ENCODE assay signal across 9 cellular contexts in genomic region chr2:10079192-10079930, GRCh38. TPM values are rescaled to one million over a fixed set of nuclear protein-coding genes. Genes with fewer than 3 reads are reported as not detected.
A peak's percentile ranks its signal among the peaks of the same experiment; 100 is the strongest.
DNase-seq lines count a peak whose midpoint lies in the region; ATAC-seq and TF ChIP-seq lines count a peak whose summit lies in the region.
"Had no signal": no experiment of that assay in that cellular context is flagged by ENCODE, and none has a peak within 500 bp of the region (broad histone marks: within the 10 kb centered on the region; RNA-seq: fewer than 3 reads in every experiment).

No MANE protein-coding gene starts in this region.

- WGBS in right lobe of liver (ENCODE audit: insufficient coverage, low coverage, low lambda C conversion rate, missing lambda C conversion rate), result 23% methylated on average over 17 of the region's 67 CpGs

- H3K27ac ChIP-seq in right lobe of liver, result peak overlapping the region in 2 of 3 donors; percentile 15 to 45
- peak overlapping the region; percentile 45 for H3K27ac ChIP-seq in substantia nigra (ENCODE audit: low read depth, low read length, poor library complexity, severe bottlenecking)
- H3K27ac ChIP-seq: 22Rv1 had no signal

- DNase-seq in DMS 273 (lab: John Stamatoyannopoulos, UW; ENCODE audit: unreplicated experiment) (peak; percentile 75), DMS 273 treated with DMSO at 0.1 percent for 48 hours (lab: John Stamatoyannopoulos, UW) (no peak), RPMI7951 (ENCODE audit: low read depth) (peak; percentile 71), dermis blood vessel endothelial cell (peak; percentile 20), right lobe of liver (no peak), substantia nigra (lab: John Stamatoyannopoulos, UW) (peak in 19 of 49 donors; percentile 13 to 62 (median 27))

- peak overlapping the region; percentile 25 to 40 (median 29) for H3K4me3 ChIP-seq in right lobe of liver

- peak; percentile 22 for ATAC-seq in HG02588 (IDR thresholded peaks at IDR 0.05; ENCODE audit: unreplicated experiment)
- peak; percentile 54 to 61 (median 60) for ATAC-seq in right lobe of liver
- no peak for ATAC-seq in GM19328 (IDR thresholded peaks at IDR 0.05; ENCODE audit: unreplicated experiment)

- H3K36me3 ChIP-seq in right lobe of liver, result no peaks in the 10 kb centered on the region

- H3K27me3 ChIP-seq in right lobe of liver, result peaks cover 0 to 7% of the 10 kb centered on the region in 2 donors

- TF ChIP-seq CTCF in right lobe of liver (IDR thresholded peaks at IDR 0.05), result no peak

- intact Hi-C loops in right lobe of liver (cut with DNase I), result no loop called here

- H3K9me3 ChIP-seq in right lobe of liver, result no peaks in the 10 kb centered on the region

- peaks cover 0 to 7% (median 0%) of the 10 kb centered on the region in 4 donors for H3K4me1 ChIP-seq in right lobe of liver

- no peak for TF ChIP-seq POLR2A in right lobe of liver (IDR thresholded peaks at IDR 0.05)

RNA-seq across cellular contexts. Expression of gene CYS1, which starts 0.8 kb away (rescaled TPM):
- total RNA-seq in RPMI7951 (2014; rRNA removed; shearing (Covaris generic)), result 0.12 and 2.2 TPM in 2 replicates
- total RNA-seq in dermis blood vessel endothelial cell, result 0.74 and 1.2 TPM in 2 replicates
- total RNA-seq in right lobe of liver, result under 1 TPM; 0.26 to 0.99 (median 0.55) TPM

RNA-seq across cellular contexts. Expression of gene KLF11, which starts 36.0 kb away (rescaled TPM):
- total RNA-seq in RPMI7951 (2014; rRNA removed; shearing (Covaris generic)), result 2.4 and 3.0 TPM in 2 replicates
- total RNA-seq in dermis blood vessel endothelial cell, result 7.6 and 11.6 TPM in 2 replicates
- 10 to 100 TPM; 10.9 to 40.1 (median 27.8) TPM for total RNA-seq in right lobe of liver

RNA-seq across cellular contexts. Expression of gene RRM2, which starts 43.2 kb away (rescaled TPM):
- total RNA-seq in RPMI7951 (2014; rRNA removed; shearing (Covaris generic)), result 134 and 144 TPM in 2 replicates
- total RNA-seq in dermis blood vessel endothelial cell, result 19.9 and 90.8 TPM in 2 replicates
- 10 to 100 TPM in 1 of 6 experiments, 1 to 10 TPM in 5; 1.1 to 10.3 (median 5.7) TPM for total RNA-seq in right lobe of liver

Comparison
In these comparisons a context has a peak if more than half of its experiments do, and no peak if none do; other contexts are left out.
1. DNase-seq: peak in DMS 273 (single experiment), RPMI7951 (single experiment) and dermis blood vessel endothelial cell (single experiment); none in DMS 273 treated with DMSO at 0.1 percent for 48 hours (single experiment) and right lobe of liver (0 of 3).